11 cellular contexts compared by ENCODE assay signal in genomic region chr15:56989411-56989924, GRCh38.
DNase-seq lines count a peak whose midpoint lies in the region; ATAC-seq and TF ChIP-seq lines count a peak whose summit lies in the region.
"Had no signal": no experiment of that assay in that cellular context is flagged by ENCODE, and none has a peak within 500 bp of the region (broad histone marks: within the 10 kb centered on the region; RNA-seq: fewer than 3 reads in every experiment).

No MANE protein-coding gene starts in this region.

- no peaks in the 10 kb centered on the region for H3K36me3 ChIP-seq in Panc1 (ENCODE audit: control insufficient read depth, insufficient read depth, low read length)

- no peaks in the 10 kb centered on the region for H3K27me3 Mint-ChIP-seq in activated naive CD8-positive, alpha-beta T cell
- no peaks in the 10 kb centered on the region for H3K27me3 Mint-ChIP-seq in activated naive CD8-positive, alpha-beta T cell treated with anti-CD3 and anti-CD28 coated beads for 36 hours
- no peaks in the 10 kb centered on the region for H3K27me3 Mint-ChIP-seq in type B pancreatic cell
- H3K27me3 Mint-ChIP-seq: activated naive CD4-positive, alpha-beta T cell treated with anti-CD3 and anti-CD28 coated beads, Interleukin-2, amount 10 ng/mL, durations not matched to agents 7 days and 5 days had no signal

- no peaks in the 10 kb centered on the region for H3K9me3 ChIP-seq in Panc1 (ENCODE audit: control insufficient read depth, insufficient read depth, low read depth, low read length)

- H3K36me3 Mint-ChIP-seq in activated naive CD8-positive, alpha-beta T cell = peaks cover 16% of the 10 kb centered on the region
- H3K36me3 Mint-ChIP-seq in activated naive CD8-positive, alpha-beta T cell treated with anti-CD3 and anti-CD28 coated beads for 36 hours = peaks cover 26% of the 10 kb centered on the region
- peaks cover 18% of the 10 kb centered on the region for H3K36me3 Mint-ChIP-seq in type B pancreatic cell

- no TSS peak for BruUV-seq in Panc1 (replicated peaks; lab: Mats Ljungman, UMichigan)

- in situ Hi-C loops in Panc1 (cut with HindIII; ENCODE audit: low pct_unique_long_range_greater_than_20kb, low sequenced_read_pairs) = no loop called here

- peak overlapping the region; percentile 23 for H3K27ac Mint-ChIP-seq in activated naive CD8-positive, alpha-beta T cell
- no peak overlapping the region for H3K27ac Mint-ChIP-seq in activated naive CD8-positive, alpha-beta T cell treated with anti-CD3 and anti-CD28 coated beads for 36 hours
- no peak overlapping the region for H3K27ac Mint-ChIP-seq in type B pancreatic cell
- H3K27ac Mint-ChIP-seq: activated naive CD4-positive, alpha-beta T cell treated with anti-CD3 and anti-CD28 coated beads, Interleukin-2, amount 10 ng/mL, durations not matched to agents 7 days and 5 days had no signal

- peaks cover 45% of the 10 kb centered on the region for H3K4me1 Mint-ChIP-seq in activated naive CD8-positive, alpha-beta T cell (ENCODE audit: low read depth)
- H3K4me1 Mint-ChIP-seq in activated naive CD8-positive, alpha-beta T cell treated with anti-CD3 and anti-CD28 coated beads for 36 hours = peaks cover 49% of the 10 kb centered on the region
- H3K4me1 Mint-ChIP-seq in type B pancreatic cell (ENCODE audit: unreplicated experiment) = peaks cover 25% of the 10 kb centered on the region

- no peaks in the 10 kb centered on the region for H3K27me3 ChIP-seq in Panc1 (ENCODE audit: control insufficient read depth, insufficient read depth, low read length)
- no peaks in the 10 kb centered on the region for H3K27me3 ChIP-seq in foreskin keratinocyte

- H3K4me3 ChIP-seq in Panc1 (ENCODE audit: low read depth in 2 of 2, low read length in 2 of 2) = no peak overlapping the region

- ATAC-seq in Panc1 = no peak
- no peak for ATAC-seq in foreskin keratinocyte
- no peak for ATAC-seq in GM21825 (IDR thresholded peaks at IDR 0.05; ENCODE audit: unreplicated experiment)

- no peak overlapping the region for H3K4me3 Mint-ChIP-seq in activated naive CD8-positive, alpha-beta T cell
- H3K4me3 Mint-ChIP-seq in activated naive CD8-positive, alpha-beta T cell treated with anti-CD3 and anti-CD28 coated beads for 36 hours = no peak overlapping the region
- peak overlapping the region; percentile 5 for H3K4me3 Mint-ChIP-seq in type B pancreatic cell
- H3K4me3 Mint-ChIP-seq: activated naive CD4-positive, alpha-beta T cell treated with anti-CD3 and anti-CD28 coated beads, Interleukin-2, amount 10 ng/mL, durations not matched to agents 7 days and 5 days had no signal

- TF ChIP-seq CTCF in Panc1 (IDR thresholded peaks at IDR 0.05) (no peak), foreskin keratinocyte (conservative IDR thresholded peaks at IDR 0.05) (peak; percentile 23), type B pancreatic cell (conservative IDR thresholded peaks at IDR 0.05) (no peak)

- peak overlapping the region; percentile 6; the same call in 1 of the 2 replicates for H3K27ac ChIP-seq in Panc1 (ENCODE audit: low read length)
- no peak overlapping the region for H3K27ac ChIP-seq in foreskin keratinocyte

- intact Hi-C loops in Panc1 (cut with micrococcal nuclease; ENCODE audit: unreplicated experiment) = no loop called here

- H3K4me1 ChIP-seq in Panc1 (ENCODE audit: control insufficient read depth, insufficient read depth, low read length) (peaks cover 23% of the 10 kb centered on the region), foreskin keratinocyte (peaks cover 13% of the 10 kb centered on the region)

- DNase-seq in activated naive CD8-positive, alpha-beta T cell treated with anti-CD3 and anti-CD28 coated beads for 36 hours = no peak
- no peak for DNase-seq in Panc1 (ENCODE audit: low read depth, low spot score)
- DNase-seq in foreskin keratinocyte = no peak
- no peak for DNase-seq in type B pancreatic cell (ENCODE audit: extremely low spot score, unreplicated experiment)
- no peak for DNase-seq in inferior parietal cortex (ENCODE audit: extremely low spot score)
- no peak for DNase-seq in AG08395 (ENCODE audit: low spot score)
- DNase-seq: activated naive CD4-positive, alpha-beta T cell treated with anti-CD3 and anti-CD28 coated beads, Interleukin-2, amount 10 ng/mL, durations not matched to agents 7 days and 5 days; NCI-H2171; stimulated activated CD4-positive, alpha-beta T cell treated with anti-CD3 and anti-CD28 coated beads, Interleukin-2, amount 100 ng/mL, for 24 hours had no signal

- H3K9me3 Mint-ChIP-seq in activated naive CD8-positive, alpha-beta T cell (ENCODE audit: low read depth) = no peaks in the 10 kb centered on the region
- H3K9me3 Mint-ChIP-seq in activated naive CD8-positive, alpha-beta T cell treated with anti-CD3 and anti-CD28 coated beads for 36 hours = no peaks in the 10 kb centered on the region
- no peaks in the 10 kb centered on the region for H3K9me3 Mint-ChIP-seq in type B pancreatic cell
- H3K9me3 Mint-ChIP-seq: activated naive CD4-positive, alpha-beta T cell treated with anti-CD3 and anti-CD28 coated beads, Interleukin-2, amount 10 ng/mL, durations not matched to agents 7 days and 5 days had no signal

- CTCF ChIA-PET in Panc1 (lab: Charles Lee) = no interaction called here

- POLR2A ChIA-PET in Panc1 (lab: Charles Lee) = no interaction called here
